4 cellular contexts compared by ENCODE assay signal in the genomic region with DNA sequence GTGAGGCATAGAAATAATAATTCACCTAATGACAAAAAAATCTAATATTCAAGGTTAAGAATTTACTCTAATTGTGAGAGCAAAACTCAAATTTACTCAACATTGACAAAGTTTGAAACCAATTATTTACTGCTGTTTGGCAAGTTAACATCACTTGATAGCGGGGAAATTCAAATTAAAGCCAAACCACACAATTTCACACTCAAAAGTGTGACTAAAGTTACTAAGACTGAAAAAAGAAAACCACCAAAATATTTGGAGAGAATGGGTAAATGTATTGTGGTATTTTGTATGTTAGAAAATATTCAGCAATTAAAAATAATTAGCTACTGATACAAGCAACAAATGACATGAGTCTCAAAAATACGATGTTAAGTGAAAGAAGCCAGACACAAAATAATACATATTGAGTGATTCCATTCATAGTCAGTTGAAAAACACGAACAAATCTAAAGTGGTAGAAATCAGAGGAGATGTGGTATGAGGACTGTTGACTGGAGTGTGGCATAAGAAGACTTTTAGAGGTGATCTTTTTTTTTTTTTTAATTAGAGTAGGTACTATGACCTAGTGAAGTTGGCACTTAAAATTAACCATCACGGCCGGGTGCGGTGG.
"Had no signal": no experiment of that assay in that cellular context is flagged by ENCODE, and none has a peak within 500 bp of the region (broad histone marks: within the 10 kb centered on the region; RNA-seq: fewer than 3 reads in every experiment).

No MANE protein-coding gene starts in this region.

- DNase-seq: IMR-90, KG1 had no signal

- H3K4me2 ChIP-seq: GM23338 had no signal

- H3K4me3 ChIP-seq: GM23338, K562 had no signal

- H2AFZ ChIP-seq: GM23338 had no signal
